Comparison of ENCODE assay signal across 23 cellular contexts in genomic region chr4:57085278-57085677, GRCh38.
"Had no signal": no experiment of that assay in that cellular context is flagged by ENCODE, and none has a peak within 500 bp of the region (broad histone marks: within the 10 kb centered on the region; RNA-seq: fewer than 3 reads in every experiment).

No MANE protein-coding gene starts in this region.

- H3K27ac ChIP-seq: cardiac muscle cell had no signal

- H3K36me3 ChIP-seq: cardiac muscle cell, right lobe of liver, uterus had no signal

- H3K9me3 Mint-ChIP-seq: activated naive CD4-positive, alpha-beta T cell treated with anti-CD3 and anti-CD28 coated beads for 36 hours; activated naive CD8-positive, alpha-beta T cell treated with anti-CD3 and anti-CD28 coated beads, Interleukin-2, amount 10 ng/mL, durations not matched to agents 7 days and 5 days; activated T-cell treated with anti-CD3 and anti-CD28 coated beads, Interleukin-2, amount 50 U/mL, for 24 hours; stimulated activated memory B cell treated with anti-CD40 and anti-IgM and Interleukin-4, amounts not matched to agents 10 μg/mL and 1 μg/mL and 100 μg/mL, for 72 hours had no signal

- H3K4me3 Mint-ChIP-seq: activated naive CD4-positive, alpha-beta T cell treated with anti-CD3 and anti-CD28 coated beads for 36 hours; activated naive CD8-positive, alpha-beta T cell treated with anti-CD3 and anti-CD28 coated beads, Interleukin-2, amount 10 ng/mL, durations not matched to agents 7 days and 5 days; activated T-cell treated with anti-CD3 and anti-CD28 coated beads, Interleukin-2, amount 50 U/mL, for 24 hours; memory B cell; nephron progenitor cell; stimulated activated memory B cell treated with anti-CD40 and anti-IgM and Interleukin-4, amounts not matched to agents 10 μg/mL and 1 μg/mL and 100 μg/mL, for 72 hours had no signal

- H3K27ac Mint-ChIP-seq: activated naive CD4-positive, alpha-beta T cell treated with anti-CD3 and anti-CD28 coated beads for 36 hours; activated naive CD8-positive, alpha-beta T cell treated with anti-CD3 and anti-CD28 coated beads, Interleukin-2, amount 10 ng/mL, durations not matched to agents 7 days and 5 days; activated T-cell treated with anti-CD3 and anti-CD28 coated beads, Interleukin-2, amount 50 U/mL, for 24 hours; memory B cell; nephron progenitor cell; stimulated activated memory B cell treated with anti-CD40 and anti-IgM and Interleukin-4, amounts not matched to agents 10 μg/mL and 1 μg/mL and 100 μg/mL, for 72 hours had no signal

- H3K27me3 ChIP-seq: cardiac muscle cell, right lobe of liver, uterus had no signal

- ATAC-seq: esophagus mucosa; right lobe of liver; stimulated activated memory B cell treated with anti-CD40 and anti-IgM and Interleukin-4, amounts not matched to agents 10 μg/mL and 1 μg/mL and 100 μg/mL, for 72 hours had no signal

- H3K36me3 Mint-ChIP-seq: activated naive CD8-positive, alpha-beta T cell treated with anti-CD3 and anti-CD28 coated beads, Interleukin-2, amount 10 ng/mL, durations not matched to agents 7 days and 5 days; memory B cell; stimulated activated memory B cell treated with anti-CD40 and anti-IgM and Interleukin-4, amounts not matched to agents 10 μg/mL and 1 μg/mL and 100 μg/mL, for 72 hours had no signal

- H3K9me3 ChIP-seq: right lobe of liver, uterus had no signal

- H3K4me3 ChIP-seq: cardiac muscle cell, right lobe of liver, skin epidermis, uterus had no signal

- DNase-seq: activated CD4-positive, alpha-beta T cell treated with anti-CD3 and anti-CD28 coated beads, Interleukin-2, amount 50 U/mL, for 4 hours; activated CD8-positive, alpha-beta memory T cell treated with anti-CD3 and anti-CD28 coated beads for 24 hours; activated CD8-positive, alpha-beta memory T cell treated with anti-CD3 and anti-CD28 coated beads, Interleukin-2, amount 50 U/mL, for 4 hours; activated effector memory CD4-positive, alpha-beta T cell treated with Interleukin-2 at 50 U/mL for 16 hours; activated naive CD4-positive, alpha-beta T cell treated with anti-CD3 and anti-CD28 coated beads for 36 hours; activated naive CD8-positive, alpha-beta T cell treated with anti-CD3 and anti-CD28 coated beads, Interleukin-2, amount 10 ng/mL, durations not matched to agents 7 days and 5 days; activated T-cell treated with anti-CD3 and anti-CD28 coated beads, Interleukin-2, amount 50 U/mL, for 24 hours; amniotic stem cell; dermis blood vessel endothelial cell; effector memory CD4-positive, alpha-beta T cell; foreskin melanocyte; hippocampal formation; nephron progenitor cell; right lobe of liver; stimulated activated CD4-positive, alpha-beta T cell treated with anti-CD3 and anti-CD28 coated beads, Interleukin-2, amount 100 ng/mL, for 24 hours; T-helper 1 cell; trophoblast cell; uterus had no signal

- H3K4me1 Mint-ChIP-seq: activated naive CD8-positive, alpha-beta T cell treated with anti-CD3 and anti-CD28 coated beads, Interleukin-2, amount 10 ng/mL, durations not matched to agents 7 days and 5 days; memory B cell had no signal

- H3K4me1 ChIP-seq: right lobe of liver had no signal
